Comparison of ENCODE assay signal across 20 cellular contexts in the genomic region with DNA sequence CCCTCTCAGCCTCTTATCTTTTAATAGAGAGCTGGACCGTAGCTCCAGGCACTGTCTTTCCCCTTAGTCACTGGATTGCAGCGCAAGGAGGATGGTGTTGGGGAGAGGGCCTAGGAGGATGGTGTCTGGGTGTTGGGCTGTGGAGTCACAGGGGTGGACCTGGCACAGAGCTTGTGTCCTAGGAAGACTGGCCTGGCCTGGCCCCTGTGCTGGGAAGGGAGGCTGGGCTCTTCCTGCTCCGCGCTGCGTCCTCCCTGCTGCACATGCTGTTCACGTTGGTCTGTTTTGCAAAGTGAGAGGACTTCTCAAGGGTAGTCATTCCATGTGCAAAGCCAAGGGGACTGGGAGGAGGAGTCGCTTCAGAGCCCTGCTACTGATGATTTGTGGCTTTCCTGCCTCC.
DNase-seq lines count a peak whose midpoint lies in the region; ATAC-seq and TF ChIP-seq lines count a peak whose summit lies in the region.
"Had no signal": no experiment of that assay in that cellular context is flagged by ENCODE, and none has a peak within 500 bp of the region (broad histone marks: within the 10 kb centered on the region; RNA-seq: fewer than 3 reads in every experiment).

No MANE protein-coding gene starts in this region.

- peaks cover 76% of the 10 kb centered on the region for H3K36me3 Mint-ChIP-seq in activated T-helper 17 cell treated with anti-CD3 and anti-CD28 coated beads, Interleukin-2, amount 50 U/mL, for 72 hours (ENCODE audit: low read depth)

- no peak overlapping the region for H3K4me3 Mint-ChIP-seq in activated T-helper 17 cell treated with anti-CD3 and anti-CD28 coated beads, Interleukin-2, amount 50 U/mL, for 72 hours
- H3K4me3 Mint-ChIP-seq: activated CD8-positive, alpha-beta memory T cell treated with anti-CD3 and anti-CD28 coated beads, Interleukin-2, amount 10 ng/mL, durations not matched to agents 7 days and 5 days; stimulated activated naive CD8-positive, alpha-beta T cell treated with anti-CD3 and anti-CD28 coated beads, Interleukin-15, amount 100 ng/mL, for 72 hours had no signal

- WGBS in spleen, 5 donors: 75 to 93% (median 83%) methylated on average over 7 of the region's 7 CpGs

- H3K27me3 Mint-ChIP-seq in activated T-helper 17 cell treated with anti-CD3 and anti-CD28 coated beads, Interleukin-2, amount 50 U/mL, for 72 hours: no peaks in the 10 kb centered on the region
- H3K27me3 Mint-ChIP-seq: activated CD8-positive, alpha-beta memory T cell treated with anti-CD3 and anti-CD28 coated beads, Interleukin-2, amount 10 ng/mL, durations not matched to agents 7 days and 5 days; stimulated activated naive CD8-positive, alpha-beta T cell treated with anti-CD3 and anti-CD28 coated beads, Interleukin-15, amount 100 ng/mL, for 72 hours had no signal

- peaks cover 35% of the 10 kb centered on the region for H3K36me3 ChIP-seq in left ventricle myocardium inferior
- H3K36me3 ChIP-seq in spleen: peaks cover 0 to 82% (median 25%) of the 10 kb centered on the region in 6 donors

- no peaks in the 10 kb centered on the region for H3K9me3 Mint-ChIP-seq in activated T-helper 17 cell treated with anti-CD3 and anti-CD28 coated beads, Interleukin-2, amount 50 U/mL, for 72 hours
- H3K9me3 Mint-ChIP-seq: stimulated activated naive CD8-positive, alpha-beta T cell treated with anti-CD3 and anti-CD28 coated beads, Interleukin-15, amount 100 ng/mL, for 72 hours had no signal

- peak; percentile 50 for DNase-seq in activated effector memory CD4-positive, alpha-beta T cell treated with anti-CD3 and anti-CD28 coated beads, Interleukin-2, amount 50 U/mL, for 16 hours
- DNase-seq in activated effector memory CD4-positive, alpha-beta T cell treated with Interleukin-2 at 50 U/mL for 16 hours: no peak
- DNase-seq in left ventricle myocardium inferior: peak; percentile 31
- DNase-seq in spleen: peak; percentile 51
- DNase-seq in NCI-H1105 treated with DMSO at 0.1 percent for 48 hours (lab: John Stamatoyannopoulos, UW): no peak
- DNase-seq in NOMO-1 treated with dmso at 0.1 percent for 144 hours (lab: John Stamatoyannopoulos, UW; ENCODE audit: unreplicated experiment): no peak
- no peak for DNase-seq in dermis blood vessel endothelial cell
- DNase-seq: activated CD8-positive, alpha-beta memory T cell treated with anti-CD3 and anti-CD28 coated beads, Interleukin-2, amount 10 ng/mL, durations not matched to agents 7 days and 5 days; activated naive CD4-positive, alpha-beta T cell treated with Interleukin-2 at 50 U/mL for 16 hours; DND-41; effector CD4-positive, alpha-beta T cell; left lung; NCI-H2081; NCI-H69; stimulated activated CD4-positive, alpha-beta T cell treated with anti-CD3 and anti-CD28 coated beads, Interleukin-12 subunit alpha, Interleukin-12 subunit beta, amount 100 ng/mL, for 4 hours; stimulated activated naive CD8-positive, alpha-beta T cell treated with anti-CD3 and anti-CD28 coated beads, Interleukin-15, amount 100 ng/mL, for 72 hours; upper lobe of right lung had no signal

- intact Hi-C loops in left ventricle myocardium inferior (cut with micrococcal nuclease): no loop called here
- intact Hi-C loops in spleen (cut with DNase I; ENCODE audit: low total_unique reads): no loop called here

- H3K4me3 ChIP-seq in left ventricle myocardium inferior (no peak overlapping the region), spleen (no peak overlapping the region)
- H3K4me3 ChIP-seq: breast epithelium, left lung, upper lobe of right lung had no signal

- peaks cover 38% of the 10 kb centered on the region for H3K4me1 ChIP-seq in left ventricle myocardium inferior
- H3K4me1 ChIP-seq in spleen: peaks cover 20 to 59% (median 35%) of the 10 kb centered on the region in 6 donors
- H3K4me1 ChIP-seq: breast epithelium, upper lobe of right lung had no signal

- peak overlapping the region; percentile 42 for H3K27ac Mint-ChIP-seq in activated T-helper 17 cell treated with anti-CD3 and anti-CD28 coated beads, Interleukin-2, amount 50 U/mL, for 72 hours
- H3K27ac Mint-ChIP-seq: activated CD8-positive, alpha-beta memory T cell treated with anti-CD3 and anti-CD28 coated beads, Interleukin-2, amount 10 ng/mL, durations not matched to agents 7 days and 5 days had no signal

- ATAC-seq in activated T-helper 17 cell treated with anti-CD3 and anti-CD28 coated beads, Interleukin-2, amount 50 U/mL, for 72 hours (replicated peaks): no peak
- ATAC-seq: activated CD8-positive, alpha-beta memory T cell treated with anti-CD3 and anti-CD28 coated beads, Interleukin-2, amount 10 ng/mL, durations not matched to agents 7 days and 5 days; left lung; Panc1; stimulated activated naive CD8-positive, alpha-beta T cell treated with anti-CD3 and anti-CD28 coated beads, Interleukin-15, amount 100 ng/mL, for 72 hours; upper lobe of right lung had no signal

- TF ChIP-seq CTCF in left ventricle myocardium inferior (IDR thresholded peaks at IDR 0.05; ENCODE audit: borderline replicate concordance) (no peak), spleen (IDR thresholded peaks at IDR 0.05 in 8 of 11, conservative IDR thresholded peaks at IDR 0.05 in 3 of 11) (no peak)

- TF ChIP-seq POLR2A in spleen (IDR thresholded peaks at IDR 0.05): no peak

- H3K27me3 ChIP-seq in left ventricle myocardium inferior (ENCODE audit: low read depth) (no peaks in the 10 kb centered on the region), spleen (replicated peaks in 1 of 7) (no peaks in the 10 kb centered on the region)
- H3K27me3 ChIP-seq: breast epithelium, left lung, upper lobe of right lung had no signal

- H3K27ac ChIP-seq in left ventricle myocardium inferior (replicated peaks): peak overlapping the region; percentile 9
- peak overlapping the region in 1 of 8 donors; percentile 7 for H3K27ac ChIP-seq in spleen
- H3K27ac ChIP-seq: breast epithelium, left lung, upper lobe of right lung had no signal

- H3K4me1 Mint-ChIP-seq in activated T-helper 17 cell treated with anti-CD3 and anti-CD28 coated beads, Interleukin-2, amount 50 U/mL, for 72 hours: peaks cover 15% of the 10 kb centered on the region

- H3K9me3 ChIP-seq in left ventricle myocardium inferior (replicated peaks) (no peaks in the 10 kb centered on the region), spleen (no peaks in the 10 kb centered on the region)
- H3K9me3 ChIP-seq: breast epithelium, left lung, upper lobe of right lung had no signal

Comparison
In these comparisons a context has a peak if more than half of its experiments do, and no peak if none do; other contexts are left out.
1. DNase-seq: peak in activated effector memory CD4-positive, alpha-beta T cell treated with anti-CD3 and anti-CD28 coated beads, Interleukin-2, amount 50 U/mL, for 16 hours (single experiment), left ventricle myocardium inferior (single experiment) and spleen (single experiment); none in activated effector memory CD4-positive, alpha-beta T cell treated with Interleukin-2 at 50 U/mL for 16 hours (single experiment), NCI-H1105 treated with DMSO at 0.1 percent for 48 hours (single experiment), NOMO-1 treated with dmso at 0.1 percent for 144 hours (single experiment) and dermis blood vessel endothelial cell (single experiment).